16 cellular contexts compared by ENCODE assay signal in the genomic region with DNA sequence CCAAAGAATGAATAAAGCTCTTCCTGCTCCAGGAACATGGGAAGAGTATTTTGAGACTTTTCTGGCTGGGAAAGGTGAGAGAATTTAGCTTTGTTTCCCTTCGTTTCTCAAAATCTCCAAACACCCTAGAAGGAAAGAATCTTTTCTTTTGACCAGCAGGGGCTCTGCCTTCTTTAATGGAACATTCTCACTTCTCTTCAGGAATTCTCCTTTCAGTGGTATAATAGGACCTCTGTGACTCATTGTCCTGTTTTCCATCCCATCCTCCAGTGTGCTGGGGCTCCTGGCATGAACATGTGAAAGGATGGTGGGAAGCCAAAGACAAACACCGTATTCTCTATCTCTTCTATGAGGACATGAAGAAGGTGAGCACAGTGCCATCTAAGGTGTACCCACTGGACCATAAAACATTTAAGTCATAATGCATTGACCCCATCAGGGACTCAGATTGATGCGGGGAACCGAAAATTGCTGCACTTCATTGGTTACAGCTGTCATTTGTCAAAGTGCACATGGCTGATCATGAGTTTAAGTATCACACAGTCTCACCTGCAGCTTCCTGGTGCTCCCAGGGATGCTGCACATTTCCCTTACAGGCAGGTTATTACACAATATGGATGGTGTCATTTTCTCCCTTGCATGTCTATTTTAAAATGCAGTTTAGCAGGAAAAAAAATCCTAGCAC. TPM values are rescaled to one million over a fixed set of nuclear protein-coding genes. Genes with fewer than 3 reads are reported as not detected.
DNase-seq lines count a peak whose midpoint lies in the region; ATAC-seq lines count a peak whose summit lies in the region.
"Had no signal": no experiment of that assay in that cellular context is flagged by ENCODE, and none has a peak within 500 bp of the region (broad histone marks: within the 10 kb centered on the region; RNA-seq: fewer than 3 reads in every experiment).

No MANE protein-coding gene starts in this region.

- H3K18ac ChIP-seq in neuronal stem cell (ENCODE audit: low read length) = no peak overlapping the region

- no peaks in the 10 kb centered on the region for H3K9me3 ChIP-seq in neuronal stem cell (replicated peaks in 1 of 2; ENCODE audit: control insufficient read depth in 2 of 2, insufficient read depth in 1 of 2, low read depth in 1 of 2, low read length in 2 of 2)
- H3K9me3 ChIP-seq: left lung, neutrophil had no signal

- DNase-seq in dermis blood vessel endothelial cell = peak; percentile 37
- DNase-seq in neuronal stem cell (ENCODE audit: low spot score) = peak; percentile 9
- no peak for DNase-seq in activated CD8-positive, alpha-beta memory T cell treated with anti-CD3 and anti-CD28 coated beads for 24 hours
- no peak for DNase-seq in SK-N-DZ (ENCODE audit: low spot score)
- DNase-seq: activated CD4-positive, alpha-beta T cell treated with anti-CD3 and anti-CD28 coated beads, Interleukin-2, amount 10 ng/mL, durations not matched to agents 24 days and 14 days; activated effector memory CD4-positive, alpha-beta T cell treated with Interleukin-2 at 50 U/mL for 16 hours; cerebellar nuclear complex; left lung; NCI-H1436; stimulated activated naive CD4-positive, alpha-beta T cell; T-helper 1 cell had no signal

- H3K9ac ChIP-seq in neuronal stem cell (ENCODE audit: low read depth, low read length, poor library complexity) = no peak overlapping the region

- no peak overlapping the region for H3K23ac ChIP-seq in neuronal stem cell (ENCODE audit: low read depth, low read length, poor library complexity)

- no peak overlapping the region for H3K14ac ChIP-seq in neuronal stem cell (ENCODE audit: low read length)

- H2BK5ac ChIP-seq in neuronal stem cell (ENCODE audit: low read length) = no peak overlapping the region

- H4K91ac ChIP-seq in neuronal stem cell (ENCODE audit: low read depth, low read length, poor library complexity) = no peak overlapping the region

- peak overlapping the region; percentile 46 for H3K27ac ChIP-seq in neuronal stem cell (replicated peaks; ENCODE audit: low read length)
- H3K27ac ChIP-seq: left lung, neutrophil had no signal

- H2AK5ac ChIP-seq in neuronal stem cell (ENCODE audit: low read depth, low read length) = no peak overlapping the region

- no peak overlapping the region for H3K4ac ChIP-seq in neuronal stem cell (ENCODE audit: low read length)

- no peak overlapping the region for H3K4me2 ChIP-seq in neuronal stem cell (ENCODE audit: insufficient read depth, low read length, poor library complexity, severe bottlenecking)

- no peak overlapping the region for H2AFZ ChIP-seq in neuronal stem cell (ENCODE audit: low read length)

- H3K4me3 ChIP-seq in neuronal stem cell (ENCODE audit: low read length in 2 of 2) = no peak overlapping the region
- H3K4me3 ChIP-seq: left lung had no signal

- no peak overlapping the region for H4K8ac ChIP-seq in neuronal stem cell (ENCODE audit: low read depth, low read length)

- ATAC-seq in GM18508 (IDR thresholded peaks at IDR 0.05; ENCODE audit: insufficient read depth, unreplicated experiment) (peak; percentile 43), HG03432 (IDR thresholded peaks at IDR 0.05; ENCODE audit: unreplicated experiment) (peak; percentile 30), HG03045 (IDR thresholded peaks at IDR 0.05; ENCODE audit: unreplicated experiment) (no peak), GM19023 (IDR thresholded peaks at IDR 0.05; ENCODE audit: unreplicated experiment) (no peak)
- ATAC-seq: left lung had no signal

- H3K79me1 ChIP-seq in neuronal stem cell (ENCODE audit: low read depth, low read length) = no peaks in the 10 kb centered on the region

- H2BK15ac ChIP-seq in neuronal stem cell (ENCODE audit: low read length) = no peak overlapping the region

- H3K4me1 ChIP-seq in neuronal stem cell (ENCODE audit: control insufficient read depth in 2 of 2, insufficient read depth in 1 of 2, low read depth in 1 of 2, low read length in 2 of 2) = peaks cover 5 to 8% of the 10 kb centered on the region in 2 donors

- H3K36me3 ChIP-seq in neuronal stem cell (replicated peaks in 1 of 2; ENCODE audit: control insufficient read depth in 2 of 2, insufficient read depth in 2 of 2, low read length in 2 of 2) = peaks cover 0 to 30% of the 10 kb centered on the region in 2 donors
- H3K36me3 ChIP-seq: neutrophil had no signal

- no peaks in the 10 kb centered on the region for H3K27me3 ChIP-seq in neuronal stem cell (ENCODE audit: control insufficient read depth in 3 of 3, insufficient read depth in 3 of 3, low read depth in 1 of 3, low read length in 3 of 3)
- H3K27me3 ChIP-seq: left lung, neutrophil had no signal

- H2BK120ac ChIP-seq in neuronal stem cell (ENCODE audit: low read depth, low read length) = no peak overlapping the region

- no peak overlapping the region for H2BK12ac ChIP-seq in neuronal stem cell (ENCODE audit: low read length)

- no CpG with 5 or more reads among the region's 4 CpGs for WGBS in neuronal stem cell (ENCODE audit: extremely low coverage in 2 of 2, insufficient read length in 2 of 2, insufficient replicate concordance in 1 of 2), 2 donors

RNA-seq across cellular contexts. Expression of a gene that starts 5.5 kb away (rescaled TPM):
- 76.7 and 136 TPM in 2 replicates for total RNA-seq in dermis blood vessel endothelial cell
- polyA plus RNA-seq in neuronal stem cell (2013, experiment 1 of 2) = 15.0 TPM
- 15.4 TPM for polyA plus RNA-seq in neuronal stem cell (2013, experiment 2 of 2)
- 23.0 and 32.2 TPM in 2 replicates for polyA plus RNA-seq in SK-N-DZ (2014; cell fraction: cytosol; rRNA removed)
- polyA plus RNA-seq in SK-N-DZ (2014; cell fraction: nucleus; rRNA removed) = 19.2 and 20.3 TPM in 2 replicates
- total RNA-seq: activated CD4-positive, alpha-beta T cell treated with anti-CD3 and anti-CD28 coated beads, Interleukin-2, amount 10 ng/mL, durations not matched to agents 24 days and 14 days had no signal

Comparison
In these comparisons a context has a peak if more than half of its experiments do, and no peak if none do; other contexts are left out.
1. ATAC-seq: peak in GM18508 (single experiment) and HG03432 (single experiment); none in HG03045 (single experiment) and GM19023 (single experiment).
2. DNase-seq: peak in dermis blood vessel endothelial cell (single experiment) and neuronal stem cell (single experiment); none in activated CD8-positive, alpha-beta memory T cell treated with anti-CD3 and anti-CD28 coated beads for 24 hours (single experiment) and SK-N-DZ (single experiment).